ENCODE assay signal across 8 cellular contexts in genomic region chr5:100479079-100479688, GRCh38. TPM values are rescaled to one million over a fixed set of nuclear protein-coding genes. Genes with fewer than 3 reads are reported as not detected.
DNase-seq lines count a peak whose midpoint lies in the region; ATAC-seq and TF ChIP-seq lines count a peak whose summit lies in the region.

No MANE protein-coding gene starts in this region.

- POLR2A ChIA-PET in MCF 10A (lab: Yijun Ruan, JAX): no interaction called here
- POLR2A ChIA-PET in activated CD4-positive, alpha-beta memory T cell treated with anti-CD3 and anti-CD28 coated beads for 36 hours (lab: Charles Lee): no interaction called here

- WGBS in aorta, 2 donors: 52 to 58% methylated on average over 3 of the region's 3 CpGs
- WGBS in testis, 2 donors: 64 to 66% methylated on average over 3 of the region's 3 CpGs

- no peak overlapping the region for H3K4me3 ChIP-seq in DND-41 (ENCODE audit: low read depth in 1 of 2, low read length in 2 of 2)
- no peak overlapping the region for H3K4me3 ChIP-seq in aorta (ENCODE audit: low read length in 2 of 2)
- H3K4me3 ChIP-seq in testis: no peak overlapping the region

- no peaks in the 10 kb centered on the region for H3K9me3 Mint-ChIP-seq in MCF 10A (ENCODE audit: unreplicated experiment)
- H3K9me3 Mint-ChIP-seq in nephron progenitor cell: no peaks in the 10 kb centered on the region
- H3K9me3 Mint-ChIP-seq in activated CD4-positive, alpha-beta memory T cell treated with anti-CD3 and anti-CD28 coated beads for 36 hours: no peaks in the 10 kb centered on the region

- H3K36me3 Mint-ChIP-seq in MCF 10A (ENCODE audit: insufficient read depth, unreplicated experiment) (no peaks in the 10 kb centered on the region), nephron progenitor cell (ENCODE audit: low read depth) (no peaks in the 10 kb centered on the region)
- no peaks in the 10 kb centered on the region for H3K36me3 Mint-ChIP-seq in activated CD4-positive, alpha-beta memory T cell treated with anti-CD3 and anti-CD28 coated beads for 36 hours

- H3K27ac Mint-ChIP-seq in MCF 10A (ENCODE audit: low read depth, unreplicated experiment) (no peak overlapping the region), nephron progenitor cell (no peak overlapping the region)
- H3K27ac Mint-ChIP-seq in activated CD4-positive, alpha-beta memory T cell treated with anti-CD3 and anti-CD28 coated beads for 36 hours: no peak overlapping the region

- no peaks in the 10 kb centered on the region for H3K4me1 Mint-ChIP-seq in MCF 10A (ENCODE audit: insufficient read depth, unreplicated experiment)
- H3K4me1 Mint-ChIP-seq in nephron progenitor cell: no peaks in the 10 kb centered on the region
- H3K4me1 Mint-ChIP-seq in activated CD4-positive, alpha-beta memory T cell treated with anti-CD3 and anti-CD28 coated beads for 36 hours (ENCODE audit: low read depth): no peaks in the 10 kb centered on the region

- H3K36me3 ChIP-seq in DND-41 (ENCODE audit: insufficient read depth, low read length) (no peaks in the 10 kb centered on the region), aorta (ENCODE audit: control insufficient read depth in 1 of 2, insufficient read depth in 2 of 2, low read length in 1 of 2) (no peaks in the 10 kb centered on the region), testis (ENCODE audit: low read depth, missing control alignments) (no peaks in the 10 kb centered on the region)

- no peak for ATAC-seq in DND-41 (ENCODE audit: insufficient read depth, low read depth)
- peak; percentile 76 for ATAC-seq in GM21786 (IDR thresholded peaks at IDR 0.05; ENCODE audit: unreplicated experiment)
- ATAC-seq in aorta (ENCODE audit: low FRiP score): no peak

- no peaks in the 10 kb centered on the region for H3K27me3 ChIP-seq in DND-41 (ENCODE audit: insufficient read depth, low read length, poor library complexity)
- H3K27me3 ChIP-seq in aorta (ENCODE audit: control insufficient read depth in 1 of 2, insufficient read depth in 2 of 2, low read length in 1 of 2): no peaks in the 10 kb centered on the region
- H3K27me3 ChIP-seq in testis: no peaks in the 10 kb centered on the region

- no peak for DNase-seq in DND-41
- DNase-seq in NCI-H146 (lab: John Stamatoyannopoulos, UW): peak; percentile 62
- peak; percentile 76 for DNase-seq in MCF 10A (ENCODE audit: unreplicated experiment)
- DNase-seq in nephron progenitor cell: no peak
- DNase-seq in aorta: no peak
- no peak for DNase-seq in testis
- DNase-seq in activated CD4-positive, alpha-beta memory T cell treated with anti-CD3 and anti-CD28 coated beads for 36 hours: no peak

- no TSS peak for BruUV-seq in MCF 10A (replicated peaks; lab: Mats Ljungman, UMichigan)

- H3K27me3 Mint-ChIP-seq in MCF 10A (ENCODE audit: insufficient read depth, unreplicated experiment) (no peaks in the 10 kb centered on the region), nephron progenitor cell (ENCODE audit: low read depth, poor library complexity) (peaks cover 8% of the 10 kb centered on the region)
- no peaks in the 10 kb centered on the region for H3K27me3 Mint-ChIP-seq in activated CD4-positive, alpha-beta memory T cell treated with anti-CD3 and anti-CD28 coated beads for 36 hours

- CTCF ChIA-PET in MCF 10A (lab: Yijun Ruan, JAX): interaction anchor here (0.6 to 1.6 kb wide), 9 partner anchors 12 to 911 kb away, joined by 3 to 12 read pairs (median 3); no protein-coding TSS in a partner anchor
- CTCF ChIA-PET in activated CD4-positive, alpha-beta memory T cell treated with anti-CD3 and anti-CD28 coated beads for 36 hours (lab: Charles Lee): no interaction called here

- no peak overlapping the region for H3K4me2 ChIP-seq in DND-41 (ENCODE audit: insufficient read depth, low read length)

- H3K4me3 Mint-ChIP-seq in MCF 10A (ENCODE audit: unreplicated experiment) (no peak overlapping the region), nephron progenitor cell (no peak overlapping the region)
- H3K4me3 Mint-ChIP-seq in activated CD4-positive, alpha-beta memory T cell treated with anti-CD3 and anti-CD28 coated beads for 36 hours: no peak overlapping the region

- no peak overlapping the region for H3K9ac ChIP-seq in DND-41 (ENCODE audit: low read depth, low read length)

- H3K27ac ChIP-seq in DND-41 (ENCODE audit: low read length) (no peak overlapping the region), aorta (ENCODE audit: low read depth in 1 of 2, low read length in 2 of 2) (no peak overlapping the region), testis (no peak overlapping the region)

- H3K9me3 ChIP-seq in DND-41 (ENCODE audit: insufficient read depth, low read length, severe bottlenecking) (no peaks in the 10 kb centered on the region), aorta (ENCODE audit: control insufficient read depth, low read length) (no peaks in the 10 kb centered on the region), testis (no peaks in the 10 kb centered on the region)

- no peaks in the 10 kb centered on the region for H3K4me1 ChIP-seq in DND-41 (ENCODE audit: insufficient read depth, low read length)
- H3K4me1 ChIP-seq in aorta (ENCODE audit: control insufficient read depth in 1 of 2, insufficient read depth in 2 of 2, low read length in 2 of 2): no peaks in the 10 kb centered on the region
- no peaks in the 10 kb centered on the region for H3K4me1 ChIP-seq in testis

- intact Hi-C loops in MCF 10A (cut with micrococcal nuclease): loop anchor here (1.0 kb wide), 3 partner anchors 144 to 911 kb away; no protein-coding TSS in a partner anchor
- intact Hi-C loops in aorta (cut with DNase I): no loop called here
- intact Hi-C loops in testis (cut with DNase I; ENCODE audit: low total_unique reads): no loop called here
- intact Hi-C loops in activated CD4-positive, alpha-beta memory T cell treated with anti-CD3 and anti-CD28 coated beads for 36 hours (cut with micrococcal nuclease): loop anchor here (1.0 to 2.0 kb wide), 2 partner anchors 566 to 912 kb away; no protein-coding TSS in a partner anchor

- H3K79me2 ChIP-seq in DND-41 (ENCODE audit: insufficient read depth, low read length): no peaks in the 10 kb centered on the region

- H4K20me1 ChIP-seq in DND-41 (ENCODE audit: insufficient read depth, low read length): no peaks in the 10 kb centered on the region

- no peak for TF ChIP-seq POLR2A in testis (IDR thresholded peaks at IDR 0.05)

- H2AFZ ChIP-seq in DND-41 (ENCODE audit: low read depth, low read length): no peak overlapping the region

- TF ChIP-seq CTCF in DND-41 (IDR thresholded peaks at IDR 0.05; ENCODE audit: borderline replicate concordance, extremely low read depth, low read length, poor library complexity, severe bottlenecking): peak; percentile 57
- peak; percentile 74 for TF ChIP-seq CTCF in MCF 10A (IDR thresholded peaks at IDR 0.05; ENCODE audit: unreplicated experiment)
- peak; percentile 37 for TF ChIP-seq CTCF in nephron progenitor cell (IDR thresholded peaks at IDR 0.05)
- TF ChIP-seq CTCF in testis (IDR thresholded peaks at IDR 0.05): peak in 1 of 3 experiments; percentile 25

RNA-seq across cellular contexts. Expression of gene FAM174A, which starts 56.0 kb away (rescaled TPM):
- 9.7 and 15.4 TPM in 2 replicates for total RNA-seq in MCF 10A (2022)
- 10 to 100 TPM; 14.3 to 23.2 TPM for total RNA-seq in aorta
- 10 to 100 TPM; 11.4 to 23.8 TPM for polyA plus RNA-seq in aorta
- total RNA-seq in testis: 10 to 100 TPM; 62.1 to 64.6 TPM
- 82.0 TPM for polyA plus RNA-seq in testis (ENCODE audit: insufficient read depth, low read depth, low replicate concordance)
- 1 to 10 TPM; 5.8 to 8.3 TPM for total RNA-seq in activated CD4-positive, alpha-beta memory T cell treated with anti-CD3 and anti-CD28 coated beads for 36 hours

Comparison
In these comparisons a context has a peak if more than half of its experiments do, and no peak if none do; other contexts are left out.
1. DNase-seq: peak in NCI-H146 (single experiment) and MCF 10A (single experiment); none in DND-41 (single experiment), nephron progenitor cell (single experiment), aorta (0 of 2), testis (single experiment) and activated CD4-positive, alpha-beta memory T cell treated with anti-CD3 and anti-CD28 coated beads for 36 hours (single experiment).
2. intact Hi-C loops: an anchor here in MCF 10A (1.0 kb wide) and activated CD4-positive, alpha-beta memory T cell treated with anti-CD3 and anti-CD28 coated beads for 36 hours (1.0 to 2.0 kb wide); none called in aorta and testis.